Comparison of ENCODE assay signal across 33 cellular contexts in the genomic region with DNA sequence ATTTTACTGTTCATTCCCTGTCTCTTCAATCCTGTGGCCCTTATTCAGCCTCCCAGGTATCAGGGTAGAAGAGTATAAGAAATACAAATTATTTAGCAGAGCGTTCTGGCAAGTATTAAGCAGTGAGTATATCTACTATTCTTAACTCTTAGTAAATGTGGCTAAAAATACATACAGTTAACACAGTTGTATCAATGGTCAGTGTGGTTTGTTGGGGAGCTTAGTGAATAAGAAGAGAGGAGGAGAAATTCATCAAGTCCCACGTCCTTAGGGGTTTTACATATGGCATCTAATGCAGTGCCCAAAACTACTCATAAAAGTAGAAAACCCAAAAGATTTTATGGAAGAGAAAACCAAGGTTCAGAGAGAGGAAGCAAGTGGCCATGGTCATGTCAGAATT.
"Had no signal": no experiment of that assay in that cellular context is flagged by ENCODE, and none has a peak within 500 bp of the region (broad histone marks: within the 10 kb centered on the region; RNA-seq: fewer than 3 reads in every experiment).

No MANE protein-coding gene starts in this region.

- H3K27ac ChIP-seq: neutrophil, parathyroid adenoma, psoas muscle, right lobe of liver, sigmoid colon, skin epidermis, spleen, suprapubic skin, testis, tibial artery, transverse colon, upper lobe of right lung, uterus had no signal

- H3K36me3 Mint-ChIP-seq: naive thymus-derived CD8-positive, alpha-beta T cell; natural killer cell treated with Interleukin-12 subunit alpha and Interleukin-12 subunit beta and Interleukin-15 and Interleukin-18, amount 100 ng/mL, for 72 hours; stimulated activated memory B cell treated with anti-CD40 and anti-IgM and Interleukin-4, amounts not matched to agents 10 μg/mL and 1 μg/mL and 100 μg/mL, for 72 hours; type B pancreatic cell had no signal

- H3K27me3 Mint-ChIP-seq: natural killer cell treated with Interleukin-12 subunit alpha and Interleukin-12 subunit beta and Interleukin-15 and Interleukin-18, amount 100 ng/mL, for 72 hours; progenitor cell of endocrine pancreas; stimulated activated memory B cell treated with anti-CD40 and anti-IgM and Interleukin-4, amounts not matched to agents 10 μg/mL and 1 μg/mL and 100 μg/mL, for 72 hours; stimulated activated naive CD8-positive, alpha-beta T cell treated with anti-CD3 and anti-CD28 coated beads, Interleukin-15, amount 100 ng/mL, for 72 hours; type B pancreatic cell had no signal

- H3K27ac Mint-ChIP-seq: naive thymus-derived CD8-positive, alpha-beta T cell; natural killer cell treated with Interleukin-12 subunit alpha and Interleukin-12 subunit beta and Interleukin-15 and Interleukin-18, amount 100 ng/mL, for 72 hours; nephron progenitor cell; progenitor cell of endocrine pancreas; stimulated activated memory B cell treated with anti-CD40 and anti-IgM and Interleukin-4, amounts not matched to agents 10 μg/mL and 1 μg/mL and 100 μg/mL, for 72 hours; stimulated activated naive CD8-positive, alpha-beta T cell treated with anti-CD3 and anti-CD28 coated beads, Interleukin-15, amount 100 ng/mL, for 72 hours; type B pancreatic cell had no signal

- H3K4me1 ChIP-seq: parathyroid adenoma, psoas muscle, right lobe of liver, spleen, testis, tibial artery, transverse colon, upper lobe of right lung had no signal

- H3K79me2 ChIP-seq: parathyroid adenoma had no signal

- H3K9me3 ChIP-seq: neutrophil, psoas muscle, right lobe of liver, testis, tibial artery, transverse colon, upper lobe of right lung, uterus had no signal

- H3K27me3 ChIP-seq: neutrophil, right lobe of liver, sigmoid colon, spleen, suprapubic skin, testis, tibial artery, transverse colon, upper lobe of right lung, uterus had no signal

- H3K9me3 Mint-ChIP-seq: neural crest cell; stimulated activated naive CD8-positive, alpha-beta T cell treated with anti-CD3 and anti-CD28 coated beads, Interleukin-15, amount 100 ng/mL, for 72 hours; type B pancreatic cell had no signal

- H3K4me1 Mint-ChIP-seq: naive thymus-derived CD8-positive, alpha-beta T cell; stimulated activated memory B cell treated with anti-CD40 and anti-IgM and Interleukin-4, amounts not matched to agents 10 μg/mL and 1 μg/mL and 100 μg/mL, for 72 hours; stimulated activated naive CD8-positive, alpha-beta T cell treated with anti-CD3 and anti-CD28 coated beads, Interleukin-15, amount 100 ng/mL, for 72 hours had no signal

- H3K4me3 ChIP-seq: psoas muscle, right lobe of liver, sigmoid colon, skin epidermis, smooth muscle cell, spleen, suprapubic skin, testis, tibial artery, transverse colon, upper lobe of right lung, uterus had no signal

- ATAC-seq: naive thymus-derived CD8-positive, alpha-beta T cell; natural killer cell treated with Interleukin-12 subunit alpha and Interleukin-12 subunit beta and Interleukin-15 and Interleukin-18, amount 100 ng/mL, for 72 hours; psoas muscle; right cardiac atrium; right lobe of liver; stimulated activated memory B cell treated with anti-CD40 and anti-IgM and Interleukin-4, amounts not matched to agents 10 μg/mL and 1 μg/mL and 100 μg/mL, for 72 hours; stimulated activated naive CD8-positive, alpha-beta T cell treated with anti-CD3 and anti-CD28 coated beads, Interleukin-15, amount 100 ng/mL, for 72 hours; stimulated activated naive CD8-positive, alpha-beta T cell treated with anti-CD3 and anti-CD28 coated beads, Interleukin-15, Interleukin-2, amounts not matched to agents 100 U/mL and 50 U/mL, for 24 hours; upper lobe of right lung had no signal

- H3K9ac ChIP-seq: parathyroid adenoma had no signal

- H3K36me3 ChIP-seq: neutrophil, right lobe of liver, sigmoid colon, spleen, suprapubic skin, tibial artery, transverse colon, upper lobe of right lung, uterus had no signal

- DNase-seq: naive thymus-derived CD8-positive, alpha-beta T cell; nephron progenitor cell; nucleus accumbens; posterior cingulate gyrus; psoas muscle; right cardiac atrium; right lobe of liver; sigmoid colon; spleen; stimulated activated CD4-positive, alpha-beta T cell treated with anti-CD3 and anti-CD28 coated beads, Interleukin-12 subunit alpha, Interleukin-12 subunit beta, amount 100 ng/mL, for 4 hours; stimulated activated CD4-positive, alpha-beta T cell treated with anti-CD3 and anti-CD28 coated beads, Interleukin-1b, Interleukin-23, amount 100 ng/mL, for 48 hours; stimulated activated CD4-positive, alpha-beta T cell treated with anti-CD3 and anti-CD28 coated beads, Interleukin-4, amount 100 ng/mL, for 1 hour; stimulated activated CD4-positive, alpha-beta T cell treated with anti-CD3 and anti-CD28 coated beads, Interleukin-4, amount 100 ng/mL, for 4 hours; stimulated activated CD8-positive, alpha-beta memory T cell treated with anti-CD3 and anti-CD28 coated beads, Interleukin-4, amount 100 ng/mL, for 48 hours; stimulated activated naive CD4-positive, alpha-beta T cell; stimulated activated naive CD8-positive, alpha-beta T cell treated with anti-CD3 and anti-CD28 coated beads, Interleukin-15, amount 100 ng/mL, for 72 hours; stimulated activated naive CD8-positive, alpha-beta T cell treated with anti-CD3 and anti-CD28 coated beads, Interleukin-15, Interleukin-2, amounts not matched to agents 100 U/mL and 50 U/mL, for 24 hours; substantia nigra; testis; tibial artery; transverse colon; upper lobe of right lung; uterus had no signal

- H2AFZ ChIP-seq: parathyroid adenoma had no signal

- H3K4me3 Mint-ChIP-seq: naive thymus-derived CD8-positive, alpha-beta T cell; natural killer cell treated with Interleukin-12 subunit alpha and Interleukin-12 subunit beta and Interleukin-15 and Interleukin-18, amount 100 ng/mL, for 72 hours; nephron progenitor cell; neural crest cell; stimulated activated memory B cell treated with anti-CD40 and anti-IgM and Interleukin-4, amounts not matched to agents 10 μg/mL and 1 μg/mL and 100 μg/mL, for 72 hours; stimulated activated naive CD8-positive, alpha-beta T cell treated with anti-CD3 and anti-CD28 coated beads, Interleukin-15, amount 100 ng/mL, for 72 hours; type B pancreatic cell had no signal

- H3K4me2 ChIP-seq: smooth muscle cell had no signal
